In the genomic region with DNA sequence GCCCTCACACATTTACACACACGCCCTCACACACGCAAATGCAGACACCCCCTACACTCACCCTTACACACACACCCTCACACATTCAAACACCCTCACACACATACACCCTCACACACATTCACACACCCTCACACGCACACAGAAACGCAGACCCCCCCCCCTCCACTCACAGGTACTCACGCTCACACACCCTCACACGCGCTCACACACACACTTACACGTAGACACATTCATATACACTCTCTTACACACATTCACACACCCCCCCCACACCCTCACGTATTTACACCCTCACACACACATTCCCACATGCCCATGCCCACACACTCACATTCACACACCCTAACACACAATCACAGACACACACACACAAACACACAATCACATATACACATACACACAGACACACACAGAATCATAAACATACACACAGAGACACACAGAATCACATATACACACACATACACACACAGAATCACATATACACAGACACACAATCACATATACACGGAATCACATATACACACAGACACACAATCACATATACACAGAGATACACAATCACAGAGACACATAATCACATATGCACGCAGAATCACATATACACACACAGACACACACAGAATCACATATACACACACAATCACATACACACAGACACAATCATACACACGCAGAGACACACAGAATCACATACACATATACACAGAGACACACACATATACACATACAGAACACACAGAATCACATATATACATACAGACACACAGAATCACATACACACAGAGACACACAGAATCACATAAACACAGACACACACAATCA, we compare ENCODE assay signal across 1 cellular context.
A peak's percentile ranks its signal among the peaks of the same experiment; 100 is the strongest.
TF ChIP-seq lines count a peak whose summit lies in the region.

No MANE protein-coding gene starts in this region.

TF ChIP-seq in WTC11, 78 proteins besides CTCF, POLR2A, EP300 and RAD21 (continued from another document):
- TF ChIP-seq, protein P1, sequence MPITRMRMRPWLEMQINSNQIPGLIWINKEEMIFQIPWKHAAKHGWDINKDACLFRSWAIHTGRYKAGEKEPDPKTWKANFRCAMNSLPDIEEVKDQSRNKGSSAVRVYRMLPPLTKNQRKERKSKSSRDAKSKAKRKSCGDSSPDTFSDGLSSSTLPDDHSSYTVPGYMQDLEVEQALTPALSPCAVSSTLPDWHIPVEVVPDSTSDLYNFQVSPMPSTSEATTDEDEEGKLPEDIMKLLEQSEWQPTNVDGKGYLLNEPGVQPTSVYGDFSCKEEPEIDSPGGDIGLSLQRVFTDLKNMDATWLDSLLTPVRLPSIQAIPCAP (CRISPR knock-in tag; IDR thresholded peaks at IDR 0.05), result no peak
- TF ChIP-seq FOXK1 (CRISPR knock-in tag; IDR thresholded peaks at IDR 0.05), result no peak
- TF ChIP-seq CBFB (CRISPR knock-in tag; IDR thresholded peaks at IDR 0.05; ENCODE audit: low read depth), result no peak
- 0 out of 2 replicates have a peak, but pooled peaks have one; percentile 28 for TF ChIP-seq SP1 (CRISPR knock-in tag; conservative IDR thresholded peaks at IDR 0.05)
